8 cellular contexts compared by ENCODE assay signal in genomic region chr19:36054733-36055686, GRCh38. TPM values are rescaled to one million over a fixed set of nuclear protein-coding genes. Genes with fewer than 3 reads are reported as not detected.
A peak's percentile ranks its signal among the peaks of the same experiment; 100 is the strongest.
DNase-seq lines count a peak whose midpoint lies in the region; ATAC-seq and TF ChIP-seq lines count a peak whose summit lies in the region.

Gene WDR62, plus strand, starts transcription at chr19:36054897. Its CDS starts 75 bp downstream, at chr19:36054972.

- peak within 1 kb of the TSS; percentile 99 for H3K4me3 ChIP-seq in CD8-positive, alpha-beta memory T cell (ENCODE audit: low read length)
- peak within 1 kb of the TSS; percentile 70 for H3K4me3 ChIP-seq in ectodermal cell (ENCODE audit: insufficient read depth, low read depth, low read length)

- no peaks in the 10 kb centered on the region for H3K9me3 Mint-ChIP-seq in CD8-positive, alpha-beta memory T cell
- no peaks in the 10 kb centered on the region for H3K9me3 Mint-ChIP-seq in activated CD8-positive, alpha-beta T cell treated with anti-CD3 and anti-CD28 coated beads, Interleukin-2, amount 10 ng/mL, durations not matched to agents 7 days and 5 days (ENCODE audit: insufficient read depth)

- no peaks in the 10 kb centered on the region for H3K27me3 ChIP-seq in CD8-positive, alpha-beta memory T cell (ENCODE audit: insufficient read depth, low read length, poor library complexity, severe bottlenecking)
- no peaks in the 10 kb centered on the region for H3K27me3 ChIP-seq in ectodermal cell (ENCODE audit: control insufficient read depth, insufficient read depth, low read length, poor library complexity, severe bottlenecking)

- H3K36me3 Mint-ChIP-seq in CD8-positive, alpha-beta memory T cell: peaks cover 0 to 8% (median 0%) of the 10 kb centered on the region in 3 donors
- H3K36me3 Mint-ChIP-seq in activated CD8-positive, alpha-beta T cell treated with anti-CD3 and anti-CD28 coated beads, Interleukin-2, amount 10 ng/mL, durations not matched to agents 7 days and 5 days (ENCODE audit: low read depth): peaks cover 32% of the 10 kb centered on the region

- ATAC-seq in activated CD8-positive, alpha-beta T cell treated with anti-CD3 and anti-CD28 coated beads, Interleukin-2, amount 10 ng/mL, durations not matched to agents 7 days and 5 days: peak; percentile 82

- H3K9me3 ChIP-seq in CD8-positive, alpha-beta memory T cell (ENCODE audit: low read length): no peaks in the 10 kb centered on the region
- no peaks in the 10 kb centered on the region for H3K9me3 ChIP-seq in ectodermal cell (ENCODE audit: control insufficient read depth, low read length)

- H3K27me3 Mint-ChIP-seq in CD8-positive, alpha-beta memory T cell: no peaks in the 10 kb centered on the region
- no peaks in the 10 kb centered on the region for H3K27me3 Mint-ChIP-seq in activated CD8-positive, alpha-beta T cell treated with anti-CD3 and anti-CD28 coated beads, Interleukin-2, amount 10 ng/mL, durations not matched to agents 7 days and 5 days (ENCODE audit: low read depth)

- peak in 3 of 5 donors; percentile 91 to 95 (median 91) for DNase-seq in CD8-positive, alpha-beta memory T cell
- DNase-seq in GM20000 (ENCODE audit: low spot score) (peak; percentile 97), HS-27A (ENCODE audit: low read depth) (peak; percentile 72), NK-92 (lab: John Stamatoyannopoulos, UW; ENCODE audit: unreplicated experiment) (peak; percentile 68), mesenteric fat pad (ENCODE audit: low spot score) (peak; percentile 98)
- peak; percentile 96 for DNase-seq in activated CD8-positive, alpha-beta T cell treated with anti-CD3 and anti-CD28 coated beads, Interleukin-2, amount 10 ng/mL, durations not matched to agents 7 days and 5 days
- peak; percentile 87 to 89 for DNase-seq in stimulated activated CD8-positive, alpha-beta memory T cell treated with anti-CD3 and anti-CD28 coated beads, Interleukin-15, amount 100 ng/mL, for 4 hours (ENCODE audit: low read depth in 2 of 2)

- POLR2A ChIA-PET in CD8-positive, alpha-beta memory T cell (lab: Charles Lee): interaction anchor here (2.1 to 2.2 kb wide), 2 partner anchors 41 to 60 kb away, joined by 8 to 10 read pairs; partner anchors contain the start of genes ALKBH6 and SDHAF1
- POLR2A ChIA-PET in activated CD8-positive, alpha-beta T cell treated with anti-CD3 and anti-CD28 coated beads, Interleukin-2, amount 10 ng/mL, durations not matched to agents 7 days and 5 days (lab: Charles Lee): interaction anchor here (0.7 to 1.4 kb wide), 8 partner anchors 11 to 105 kb away, joined by 3 to 6 read pairs (median 3); partner anchors contain the start of genes ALKBH6, POLR2I and TBCB

- H3K36me3 ChIP-seq in CD8-positive, alpha-beta memory T cell (ENCODE audit: insufficient read depth, low read length): no peaks in the 10 kb centered on the region
- peaks cover 6% of the 10 kb centered on the region for H3K36me3 ChIP-seq in ectodermal cell (ENCODE audit: control insufficient read depth, insufficient read depth, low read length)

- TF ChIP-seq CTCF in GM20000 (IDR thresholded peaks at IDR 0.05; ENCODE audit: extremely low read depth, missing control alignments): no peak

- H3K4me1 ChIP-seq in CD8-positive, alpha-beta memory T cell (ENCODE audit: insufficient read depth, low read length): peaks cover 12% of the 10 kb centered on the region
- H3K4me1 ChIP-seq in ectodermal cell (ENCODE audit: control insufficient read depth, insufficient read depth, low read length): peaks cover 4% of the 10 kb centered on the region

- peak within 1 kb of the TSS; percentile 94 to 100 (median 99) for H3K4me3 Mint-ChIP-seq in CD8-positive, alpha-beta memory T cell
- H3K4me3 Mint-ChIP-seq in activated CD8-positive, alpha-beta T cell treated with anti-CD3 and anti-CD28 coated beads, Interleukin-2, amount 10 ng/mL, durations not matched to agents 7 days and 5 days: peak within 1 kb of the TSS; percentile 97

- peak within 1 kb of the TSS; percentile 92 for H3K27ac ChIP-seq in CD8-positive, alpha-beta memory T cell (ENCODE audit: low read depth, low read length)
- peak within 1 kb of the TSS; percentile 93 for H3K27ac ChIP-seq in ectodermal cell (ENCODE audit: insufficient read depth, low read depth, low read length, poor library complexity, severe bottlenecking)

- CTCF ChIA-PET in CD8-positive, alpha-beta memory T cell (lab: Charles Lee): interaction anchor here (1.0 to 1.7 kb wide), 6 partner anchors 32 to 173 kb away, joined by 3 to 7 read pairs (median 4); partner anchors contain the start of gene SDHAF1
- CTCF ChIA-PET in activated CD8-positive, alpha-beta T cell treated with anti-CD3 and anti-CD28 coated beads, Interleukin-2, amount 10 ng/mL, durations not matched to agents 7 days and 5 days (lab: Charles Lee): interaction anchor here (1.0 to 1.8 kb wide), 7 partner anchors 41 to 236 kb away, joined by 3 to 8 read pairs (median 4); partner anchors contain the start of genes ALKBH6 and SDHAF1

- H3K4me1 Mint-ChIP-seq in CD8-positive, alpha-beta memory T cell: peaks cover 11 to 28% (median 26%) of the 10 kb centered on the region in 3 donors
- peaks cover 44% of the 10 kb centered on the region for H3K4me1 Mint-ChIP-seq in activated CD8-positive, alpha-beta T cell treated with anti-CD3 and anti-CD28 coated beads, Interleukin-2, amount 10 ng/mL, durations not matched to agents 7 days and 5 days (ENCODE audit: low read depth)

- H3K27ac Mint-ChIP-seq in CD8-positive, alpha-beta memory T cell: peak within 1 kb of the TSS; percentile 96 to 100 (median 99)
- peak within 1 kb of the TSS; percentile 97 for H3K27ac Mint-ChIP-seq in activated CD8-positive, alpha-beta T cell treated with anti-CD3 and anti-CD28 coated beads, Interleukin-2, amount 10 ng/mL, durations not matched to agents 7 days and 5 days

- WGBS in ectodermal cell, 2 experiments: 1% methylated on average over 76 of the region's 76 CpGs

RNA-seq across cellular contexts. Expression of gene WDR62, which starts in this region (rescaled TPM):
- total RNA-seq in CD8-positive, alpha-beta memory T cell: 10 to 100 TPM; 15.7 to 15.8 TPM
- 0.37 TPM for polyA plus RNA-seq in CD8-positive, alpha-beta memory T cell
- total RNA-seq in activated CD8-positive, alpha-beta T cell treated with anti-CD3 and anti-CD28 coated beads, Interleukin-2, amount 10 ng/mL, durations not matched to agents 7 days and 5 days: 10 to 100 TPM; 43.6 to 44.5 TPM
- polyA plus RNA-seq in ectodermal cell (2013, experiment 1 of 4): 29.3 TPM
- 28.7 TPM for polyA plus RNA-seq in ectodermal cell (2013, experiment 2 of 4)
- 19.8 TPM for polyA plus RNA-seq in ectodermal cell (2013, experiment 3 of 4)
- 20.5 TPM for polyA plus RNA-seq in ectodermal cell (2013, experiment 4 of 4)
- 0.32 TPM for total RNA-seq in mesenteric fat pad

Comparison
In these comparisons a context has a peak if more than half of its experiments do, and no peak if none do; other contexts are left out.
1. Peak in every context shown above with its lines: DNase-seq, ATAC-seq, H3K4me3 ChIP-seq and H3K27ac ChIP-seq.
2. RNA of gene WDR62 (total RNA-seq): 43.6 to 44.5 TPM in activated CD8-positive, alpha-beta T cell treated with anti-CD3 and anti-CD28 coated beads, Interleukin-2, amount 10 ng/mL, durations not matched to agents 7 days and 5 days and 15.7 to 15.8 TPM in CD8-positive, alpha-beta memory T cell; 0.32 TPM in mesenteric fat pad (single experiment); every median in the first group is over 10 times any median in the second.
3. Peak in DNase-seq in mesenteric fat pad; RNA of the gene not detected or under 1 TPM.